ENCODE assay signal across 10 cellular contexts in the genomic region with DNA sequence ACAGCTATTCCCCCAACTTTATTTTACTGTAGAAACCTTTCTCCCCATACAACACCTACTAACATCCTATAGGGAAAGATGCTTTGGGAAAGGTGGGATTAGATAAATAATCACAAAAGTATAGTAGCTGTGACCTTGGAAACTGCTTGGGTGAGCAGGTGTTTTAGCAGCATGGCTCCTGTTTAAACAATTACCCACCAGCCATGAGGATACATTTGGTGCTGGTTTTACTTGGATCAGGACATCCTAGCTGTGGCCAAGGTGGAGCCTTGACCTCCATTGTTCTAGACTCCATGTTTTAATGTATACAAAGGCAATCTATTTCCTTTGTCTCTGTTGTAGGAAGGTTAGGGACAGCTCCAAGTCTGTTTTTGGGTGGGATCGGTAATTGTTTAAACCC. TPM values are rescaled to one million over a fixed set of nuclear protein-coding genes. Genes with fewer than 3 reads are reported as not detected.
A peak's percentile ranks its signal among the peaks of the same experiment; 100 is the strongest.
DNase-seq lines count a peak whose midpoint lies in the region.
"Had no signal": no experiment of that assay in that cellular context is flagged by ENCODE, and none has a peak within 500 bp of the region (broad histone marks: within the 10 kb centered on the region; RNA-seq: fewer than 3 reads in every experiment).

No MANE protein-coding gene starts in this region.

- H3K9me3 Mint-ChIP-seq in activated T-helper 1 cell treated with anti-CD3 and anti-CD28 coated beads, Interleukin-12 subunit alpha, Interleukin-12 subunit beta, Interleukin-2, Interleukin-4 antibody, amounts not matched to agents 30 ng/mL and 10 ng/mL and 1 ng/mL, durations not matched to agents 14 hours and 24 hours and 36 hours: no peaks in the 10 kb centered on the region

- peaks cover 4% of the 10 kb centered on the region for H3K27me3 Mint-ChIP-seq in activated T-helper 1 cell treated with anti-CD3 and anti-CD28 coated beads, Interleukin-12 subunit alpha, Interleukin-12 subunit beta, Interleukin-2, Interleukin-4 antibody, amounts not matched to agents 30 ng/mL and 10 ng/mL and 1 ng/mL, durations not matched to agents 14 hours and 24 hours and 36 hours (ENCODE audit: insufficient read depth)

- H3K4me3 Mint-ChIP-seq in activated T-helper 1 cell treated with anti-CD3 and anti-CD28 coated beads, Interleukin-12 subunit alpha, Interleukin-12 subunit beta, Interleukin-2, Interleukin-4 antibody, amounts not matched to agents 30 ng/mL and 10 ng/mL and 1 ng/mL, durations not matched to agents 14 hours and 24 hours and 36 hours: no peak overlapping the region
- H3K4me3 Mint-ChIP-seq: CD4-positive, CD25-positive, alpha-beta regulatory T cell had no signal

- H3K27ac Mint-ChIP-seq in activated T-helper 1 cell treated with anti-CD3 and anti-CD28 coated beads, Interleukin-12 subunit alpha, Interleukin-12 subunit beta, Interleukin-2, Interleukin-4 antibody, amounts not matched to agents 30 ng/mL and 10 ng/mL and 1 ng/mL, durations not matched to agents 14 hours and 24 hours and 36 hours: no peak overlapping the region
- H3K27ac Mint-ChIP-seq: CD4-positive, CD25-positive, alpha-beta regulatory T cell had no signal

- peak; percentile 52 for DNase-seq in NCI-H748 (lab: John Stamatoyannopoulos, UW; ENCODE audit: unreplicated experiment)
- no peak for DNase-seq in NCI-H748 treated with DMSO at 0.1 percent for 48 hours (lab: John Stamatoyannopoulos, UW)
- peak; percentile 53 for DNase-seq in NCI-H146 treated with DMSO at 0.1 percent for 48 hours (lab: John Stamatoyannopoulos, UW; ENCODE audit: unreplicated experiment)
- DNase-seq in islet precursor cell: peak; percentile 11
- no peak for DNase-seq in NCI-H1105 treated with DMSO at 0.1 percent for 48 hours (lab: John Stamatoyannopoulos, UW)
- no peak for DNase-seq in activated T-helper 1 cell treated with anti-CD3 and anti-CD28 coated beads, Interleukin-12 subunit alpha, Interleukin-12 subunit beta, Interleukin-2, Interleukin-4 antibody, amounts not matched to agents 30 ng/mL and 10 ng/mL and 1 ng/mL, durations not matched to agents 14 hours and 24 hours and 36 hours (ENCODE audit: low spot score)
- DNase-seq in NCI-H1048 (lab: John Stamatoyannopoulos, UW): no peak
- DNase-seq: ACHN; CD4-positive, CD25-positive, alpha-beta regulatory T cell; DMS53 had no signal

- peaks cover 6% of the 10 kb centered on the region for H3K4me1 Mint-ChIP-seq in activated T-helper 1 cell treated with anti-CD3 and anti-CD28 coated beads, Interleukin-12 subunit alpha, Interleukin-12 subunit beta, Interleukin-2, Interleukin-4 antibody, amounts not matched to agents 30 ng/mL and 10 ng/mL and 1 ng/mL, durations not matched to agents 14 hours and 24 hours and 36 hours (ENCODE audit: low read depth)
- H3K4me1 Mint-ChIP-seq: CD4-positive, CD25-positive, alpha-beta regulatory T cell had no signal

- intact Hi-C loops in activated T-helper 1 cell treated with anti-CD3 and anti-CD28 coated beads, Interleukin-12 subunit alpha, Interleukin-12 subunit beta, Interleukin-2, Interleukin-4 antibody, amounts not matched to agents 30 ng/mL and 10 ng/mL and 1 ng/mL, durations not matched to agents 14 hours and 24 hours and 36 hours (cut with micrococcal nuclease): no loop called here

- no peaks in the 10 kb centered on the region for H3K36me3 Mint-ChIP-seq in activated T-helper 1 cell treated with anti-CD3 and anti-CD28 coated beads, Interleukin-12 subunit alpha, Interleukin-12 subunit beta, Interleukin-2, Interleukin-4 antibody, amounts not matched to agents 30 ng/mL and 10 ng/mL and 1 ng/mL, durations not matched to agents 14 hours and 24 hours and 36 hours (ENCODE audit: low read depth)
- H3K36me3 Mint-ChIP-seq: CD4-positive, CD25-positive, alpha-beta regulatory T cell had no signal

RNA-seq across cellular contexts. Expression of a gene that starts 56.8 kb away (rescaled TPM):
- 31.2 and 31.4 TPM in 2 replicates for total RNA-seq in activated T-helper 1 cell treated with anti-CD3 and anti-CD28 coated beads, Interleukin-12 subunit alpha, Interleukin-12 subunit beta, Interleukin-2, Interleukin-4 antibody, amounts not matched to agents 30 ng/mL and 10 ng/mL and 1 ng/mL, durations not matched to agents 14 hours and 24 hours and 36 hours

Comparison
In these comparisons a context has a peak if more than half of its experiments do, and no peak if none do; other contexts are left out.
1. DNase-seq: peak in NCI-H748 (single experiment), NCI-H146 treated with DMSO at 0.1 percent for 48 hours (single experiment) and islet precursor cell (single experiment); none in NCI-H748 treated with DMSO at 0.1 percent for 48 hours (single experiment), NCI-H1105 treated with DMSO at 0.1 percent for 48 hours (single experiment), activated T-helper 1 cell treated with anti-CD3 and anti-CD28 coated beads, Interleukin-12 subunit alpha, Interleukin-12 subunit beta, Interleukin-2, Interleukin-4 antibody, amounts not matched to agents 30 ng/mL and 10 ng/mL and 1 ng/mL, durations not matched to agents 14 hours and 24 hours and 36 hours (single experiment) and NCI-H1048 (single experiment).